ENCODE assay signal across 8 cellular contexts in the genomic region with DNA sequence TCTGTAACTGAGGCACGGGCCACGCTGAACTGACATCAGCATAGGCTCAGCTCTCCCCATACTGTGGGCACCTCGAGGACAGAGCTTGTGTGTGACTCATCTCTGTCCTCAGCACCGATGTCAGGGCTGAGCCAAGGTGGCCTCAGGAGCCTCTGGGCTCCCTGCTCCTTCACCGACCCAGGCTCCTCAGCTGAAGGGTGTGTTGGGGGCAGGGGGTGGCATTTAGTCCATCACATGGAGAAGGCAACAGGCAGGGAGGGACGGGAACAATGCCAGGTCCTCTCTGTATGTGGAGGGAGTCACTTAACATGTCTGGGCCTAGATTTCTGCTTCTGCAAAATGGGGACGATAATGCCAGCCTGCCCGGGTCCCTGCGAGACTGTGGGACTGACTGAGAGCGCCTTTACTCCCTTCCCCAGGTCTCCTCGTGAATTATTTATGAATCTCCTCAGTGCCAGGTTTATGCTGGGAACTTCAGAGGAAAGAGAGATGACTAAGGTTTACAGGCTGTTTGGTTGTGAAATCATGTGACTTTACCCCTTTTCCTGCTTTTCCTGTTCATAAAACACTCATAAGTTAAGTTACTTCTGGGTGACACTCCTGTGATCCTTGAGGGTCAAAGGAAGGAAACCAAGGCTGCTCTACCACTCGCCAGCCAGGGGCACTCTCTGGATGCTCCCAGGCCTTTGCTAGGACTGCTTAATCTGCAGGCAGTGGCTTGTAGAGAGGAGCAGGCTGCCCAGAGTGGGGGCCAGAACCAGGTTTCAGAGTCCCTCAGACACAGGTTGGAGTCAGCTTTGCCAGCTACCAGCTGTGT. TPM values are rescaled to one million over a fixed set of nuclear protein-coding genes. Genes with fewer than 3 reads are reported as not detected.
DNase-seq lines count a peak whose midpoint lies in the region; ATAC-seq and TF ChIP-seq lines count a peak whose summit lies in the region.

No MANE protein-coding gene starts in this region.

- no peaks in the 10 kb centered on the region for H3K9me3 ChIP-seq in BLaER1 treated with 17β-estradiol and CSF1 and Interleukin-3, amounts not matched to agents 10 nM and 100 nM (replicated peaks in 1 of 11)
- no peaks in the 10 kb centered on the region for H3K9me3 ChIP-seq in colonic mucosa

- H3K4me2 ChIP-seq in BLaER1 treated with 17β-estradiol and CSF1 and Interleukin-3, amounts not matched to agents 10 nM and 100 nM = peak overlapping the region in 10 of 11 experiments; percentile 24 to 79 (median 49); a peak in 19 of 22 replicates

- H3K4me3 Mint-ChIP-seq in nephron = no peak overlapping the region
- no peak overlapping the region for H3K4me3 Mint-ChIP-seq in activated T-helper 1 cell treated with anti-CD3 and anti-CD28 coated beads, Interleukin-12 subunit alpha, Interleukin-12 subunit beta, Interleukin-2, Interleukin-4 antibody, amounts not matched to agents 30 ng/mL and 10 ng/mL and 1 ng/mL, durations not matched to agents 14 hours and 24 hours and 36 hours

- ATAC-seq in GM18873 (IDR thresholded peaks at IDR 0.05; ENCODE audit: low FRiP score, unreplicated experiment) (no peak), HG02885 (IDR thresholded peaks at IDR 0.05; ENCODE audit: poor library complexity, unreplicated experiment) (no peak)

- DNase-seq in LNCaP clone FGC (ENCODE audit: low read depth) (peak; percentile 93), colonic mucosa (peak; percentile 57)
- DNase-seq in activated T-helper 1 cell treated with anti-CD3 and anti-CD28 coated beads, Interleukin-12 subunit alpha, Interleukin-12 subunit beta, Interleukin-2, Interleukin-4 antibody, amounts not matched to agents 30 ng/mL and 10 ng/mL and 1 ng/mL, durations not matched to agents 14 hours and 24 hours and 36 hours (ENCODE audit: low spot score) = no peak
- no peak for DNase-seq in stimulated activated CD4-positive, alpha-beta T cell treated with anti-CD3 and anti-CD28 coated beads, Interleukin-15, amount 100 ng/mL, for 24 hours

- no peak overlapping the region for H3K4me3 ChIP-seq in BLaER1 treated with 17β-estradiol and CSF1 and Interleukin-3, amounts not matched to agents 10 nM and 100 nM
- H3K4me3 ChIP-seq in LNCaP clone FGC (ENCODE audit: low read depth, low read length) (no peak overlapping the region), colonic mucosa (no peak overlapping the region)

- peak overlapping the region in 6 of 11 experiments; percentile 42 to 62 (median 52); a peak in 11 of 22 replicates for H3K27ac ChIP-seq in BLaER1 treated with 17β-estradiol and CSF1 and Interleukin-3, amounts not matched to agents 10 nM and 100 nM
- peak overlapping the region; percentile 85 for H3K27ac ChIP-seq in colonic mucosa

- no peaks in the 10 kb centered on the region for H3K27me3 ChIP-seq in BLaER1 treated with 17β-estradiol and CSF1 and Interleukin-3, amounts not matched to agents 10 nM and 100 nM
- H3K27me3 ChIP-seq in colonic mucosa = no peaks in the 10 kb centered on the region

- H3K27ac Mint-ChIP-seq in nephron = peak overlapping the region; percentile 82 to 88 (median 87)
- no peak overlapping the region for H3K27ac Mint-ChIP-seq in activated T-helper 1 cell treated with anti-CD3 and anti-CD28 coated beads, Interleukin-12 subunit alpha, Interleukin-12 subunit beta, Interleukin-2, Interleukin-4 antibody, amounts not matched to agents 30 ng/mL and 10 ng/mL and 1 ng/mL, durations not matched to agents 14 hours and 24 hours and 36 hours

- no peaks in the 10 kb centered on the region for H4K20me1 ChIP-seq in BLaER1 treated with 17β-estradiol and CSF1 and Interleukin-3, amounts not matched to agents 10 nM and 100 nM

- peaks cover 23 to 53% (median 33%) of the 10 kb centered on the region in 10 experiments for H3K4me1 ChIP-seq in BLaER1 treated with 17β-estradiol and CSF1 and Interleukin-3, amounts not matched to agents 10 nM and 100 nM
- peaks cover 17% of the 10 kb centered on the region for H3K4me1 ChIP-seq in colonic mucosa

- no peaks in the 10 kb centered on the region for H3K36me3 ChIP-seq in BLaER1 treated with 17β-estradiol and CSF1 and Interleukin-3, amounts not matched to agents 10 nM and 100 nM
- no peaks in the 10 kb centered on the region for H3K36me3 ChIP-seq in colonic mucosa

- H3K4me1 Mint-ChIP-seq in nephron = peaks cover 27% of the 10 kb centered on the region
- peaks cover 13% of the 10 kb centered on the region for H3K4me1 Mint-ChIP-seq in activated T-helper 1 cell treated with anti-CD3 and anti-CD28 coated beads, Interleukin-12 subunit alpha, Interleukin-12 subunit beta, Interleukin-2, Interleukin-4 antibody, amounts not matched to agents 30 ng/mL and 10 ng/mL and 1 ng/mL, durations not matched to agents 14 hours and 24 hours and 36 hours (ENCODE audit: low read depth)

- TF ChIP-seq CTCF in LNCaP clone FGC (IDR thresholded peaks at IDR 0.05; ENCODE audit: control insufficient read depth, extremely low read depth, insufficient read depth) (0 out of 2 replicates have a peak, but pooled peaks have one; percentile 0), colonic mucosa (IDR thresholded peaks at IDR 0.05) (no peak), nephron (IDR thresholded peaks at IDR 0.05; ENCODE audit: unreplicated experiment in 3 of 3) (no peak)

- H3K27me3 Mint-ChIP-seq in nephron (ENCODE audit: low read depth) = peaks cover 13% of the 10 kb centered on the region
- H3K27me3 Mint-ChIP-seq in activated T-helper 1 cell treated with anti-CD3 and anti-CD28 coated beads, Interleukin-12 subunit alpha, Interleukin-12 subunit beta, Interleukin-2, Interleukin-4 antibody, amounts not matched to agents 30 ng/mL and 10 ng/mL and 1 ng/mL, durations not matched to agents 14 hours and 24 hours and 36 hours (ENCODE audit: insufficient read depth) = peaks cover 2% of the 10 kb centered on the region

- no peaks in the 10 kb centered on the region for H3K36me3 Mint-ChIP-seq in nephron (ENCODE audit: low read depth)
- no peaks in the 10 kb centered on the region for H3K36me3 Mint-ChIP-seq in activated T-helper 1 cell treated with anti-CD3 and anti-CD28 coated beads, Interleukin-12 subunit alpha, Interleukin-12 subunit beta, Interleukin-2, Interleukin-4 antibody, amounts not matched to agents 30 ng/mL and 10 ng/mL and 1 ng/mL, durations not matched to agents 14 hours and 24 hours and 36 hours (ENCODE audit: low read depth)

- peak overlapping the region in 4 of 11 experiments; percentile 6 to 46 (median 16); a peak in 5 of 22 replicates for H3K9ac ChIP-seq in BLaER1 treated with 17β-estradiol and CSF1 and Interleukin-3, amounts not matched to agents 10 nM and 100 nM
- peak overlapping the region in 1 of 2 donors; percentile 89 for H3K9ac ChIP-seq in colonic mucosa (ENCODE audit: low read depth in 2 of 2, low read length in 2 of 2)

- H3K9me3 Mint-ChIP-seq in nephron = no peaks in the 10 kb centered on the region
- H3K9me3 Mint-ChIP-seq in activated T-helper 1 cell treated with anti-CD3 and anti-CD28 coated beads, Interleukin-12 subunit alpha, Interleukin-12 subunit beta, Interleukin-2, Interleukin-4 antibody, amounts not matched to agents 30 ng/mL and 10 ng/mL and 1 ng/mL, durations not matched to agents 14 hours and 24 hours and 36 hours = no peaks in the 10 kb centered on the region

- intact Hi-C loops in colonic mucosa (cut with DNase I) = no loop called here
- intact Hi-C loops in activated T-helper 1 cell treated with anti-CD3 and anti-CD28 coated beads, Interleukin-12 subunit alpha, Interleukin-12 subunit beta, Interleukin-2, Interleukin-4 antibody, amounts not matched to agents 30 ng/mL and 10 ng/mL and 1 ng/mL, durations not matched to agents 14 hours and 24 hours and 36 hours (cut with micrococcal nuclease) = no loop called here

RNA-seq across cellular contexts. Expression of a gene that starts 16.2 kb away (rescaled TPM):
- total RNA-seq in colonic mucosa = 100 to 1,000 TPM in 1 of 2 donors, 10 to 100 TPM in 1; 95.2 to 148 TPM
- total RNA-seq in activated T-helper 1 cell treated with anti-CD3 and anti-CD28 coated beads, Interleukin-12 subunit alpha, Interleukin-12 subunit beta, Interleukin-2, Interleukin-4 antibody, amounts not matched to agents 30 ng/mL and 10 ng/mL and 1 ng/mL, durations not matched to agents 14 hours and 24 hours and 36 hours = 0.12 TPM in 1 of 2 replicates, not detected in the other

Comparison
In these comparisons a context has a peak if more than half of its experiments do, and no peak if none do; other contexts are left out.
1. DNase-seq: peak in LNCaP clone FGC (single experiment) and colonic mucosa (single experiment); none in activated T-helper 1 cell treated with anti-CD3 and anti-CD28 coated beads, Interleukin-12 subunit alpha, Interleukin-12 subunit beta, Interleukin-2, Interleukin-4 antibody, amounts not matched to agents 30 ng/mL and 10 ng/mL and 1 ng/mL, durations not matched to agents 14 hours and 24 hours and 36 hours (single experiment) and stimulated activated CD4-positive, alpha-beta T cell treated with anti-CD3 and anti-CD28 coated beads, Interleukin-15, amount 100 ng/mL, for 24 hours (single experiment).
2. RNA of a gene that starts 16.2 kb away (total RNA-seq): 95.2 to 148 TPM in colonic mucosa; 0.12 TPM in activated T-helper 1 cell treated with anti-CD3 and anti-CD28 coated beads, Interleukin-12 subunit alpha, Interleukin-12 subunit beta, Interleukin-2, Interleukin-4 antibody, amounts not matched to agents 30 ng/mL and 10 ng/mL and 1 ng/mL, durations not matched to agents 14 hours and 24 hours and 36 hours; every median in the first group is over 10 times any median in the second.